8 cellular contexts compared by ENCODE assay signal in the genomic region with DNA sequence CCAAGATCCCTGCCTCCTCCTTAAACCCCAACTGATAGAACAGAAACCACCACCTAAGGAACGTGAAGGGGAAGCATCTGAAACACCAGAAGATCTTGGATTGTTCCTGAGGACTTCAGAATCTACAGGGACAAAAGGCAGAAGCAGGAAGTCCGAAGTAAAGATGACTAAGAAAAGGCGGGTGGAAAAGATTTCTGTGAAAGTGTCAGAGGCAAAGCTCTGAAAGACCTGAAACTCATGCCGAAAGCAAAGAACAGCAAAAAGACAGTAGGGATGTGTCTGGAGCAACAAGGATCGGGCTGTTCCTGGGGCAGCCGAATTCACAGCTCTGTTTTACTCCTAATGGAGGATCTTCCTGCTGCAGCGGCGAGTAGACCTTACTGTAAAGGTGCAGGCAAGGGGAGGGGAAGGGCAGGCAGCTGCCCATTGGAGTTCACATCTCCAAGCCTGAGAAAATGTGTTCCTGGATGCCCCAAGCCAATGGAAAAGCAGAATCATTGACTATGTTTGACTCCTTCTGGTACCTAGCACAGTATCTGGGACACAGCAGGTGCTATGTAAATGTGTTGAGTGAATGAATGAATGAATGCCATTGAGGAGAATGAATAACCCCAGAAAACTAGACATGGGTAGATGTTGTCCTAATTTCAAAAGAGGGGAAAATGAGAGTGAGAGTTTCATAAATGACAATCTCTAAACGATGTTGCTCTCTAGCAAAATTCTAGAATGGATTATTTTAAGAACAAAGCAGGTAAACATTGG. TPM values are rescaled to one million over a fixed set of nuclear protein-coding genes. Genes with fewer than 3 reads are reported as not detected.
A peak's percentile ranks its signal among the peaks of the same experiment; 100 is the strongest.
DNase-seq lines count a peak whose midpoint lies in the region; ATAC-seq and TF ChIP-seq lines count a peak whose summit lies in the region.

No MANE protein-coding gene starts in this region.

- H3K27me3 Mint-ChIP-seq in activated naive CD4-positive, alpha-beta T cell treated with anti-CD3 and anti-CD28 coated beads for 36 hours (ENCODE audit: low read depth), result peaks cover 7% of the 10 kb centered on the region
- H3K27me3 Mint-ChIP-seq in MCF 10A (ENCODE audit: insufficient read depth, unreplicated experiment), result no peaks in the 10 kb centered on the region

- ATAC-seq in left colon (peak; percentile 56), GM21515 (IDR thresholded peaks at IDR 0.05; ENCODE audit: unreplicated experiment) (no peak)

- H3K27ac Mint-ChIP-seq in activated naive CD4-positive, alpha-beta T cell treated with anti-CD3 and anti-CD28 coated beads for 36 hours, result peak overlapping the region; percentile 93
- H3K27ac Mint-ChIP-seq in MCF 10A (ENCODE audit: low read depth, unreplicated experiment), result peak overlapping the region; percentile 80

- H3K4me3 Mint-ChIP-seq in activated naive CD4-positive, alpha-beta T cell treated with anti-CD3 and anti-CD28 coated beads for 36 hours, result peak overlapping the region; percentile 98
- peak overlapping the region; percentile 92 for H3K4me3 Mint-ChIP-seq in MCF 10A (ENCODE audit: unreplicated experiment)

- TF ChIP-seq CTCF in MCF 10A (IDR thresholded peaks at IDR 0.05; ENCODE audit: unreplicated experiment), result no peak

- peaks cover 38% of the 10 kb centered on the region for H3K4me1 Mint-ChIP-seq in activated naive CD4-positive, alpha-beta T cell treated with anti-CD3 and anti-CD28 coated beads for 36 hours (ENCODE audit: low read depth)
- peaks cover 29% of the 10 kb centered on the region for H3K4me1 Mint-ChIP-seq in MCF 10A (ENCODE audit: insufficient read depth, unreplicated experiment)

- CTCF ChIA-PET in activated naive CD4-positive, alpha-beta T cell treated with anti-CD3 and anti-CD28 coated beads for 36 hours (lab: Charles Lee), result interaction anchor here (0.9 to 1.9 kb wide), 4 partner anchors 17 to 139 kb away, joined by 3 to 9 read pairs (median 4); no protein-coding TSS in a partner anchor
- CTCF ChIA-PET in MCF 10A (lab: Yijun Ruan, JAX), result interaction anchor here (0.6 to 1.2 kb wide), 9 partner anchors 14 to 692 kb away, joined by 3 to 5 read pairs (median 3); no protein-coding TSS in a partner anchor

- peak overlapping the region; percentile 81 for H3K27ac ChIP-seq in substantia nigra (ENCODE audit: low read depth, low read length, poor library complexity, severe bottlenecking)

- no TSS peak for BruUV-seq in MCF 10A (replicated peaks; lab: Mats Ljungman, UMichigan)

- POLR2A ChIA-PET in MCF 10A (lab: Yijun Ruan, JAX), result interaction anchor here (0.6 to 2.4 kb wide), 12 partner anchors 12 to 622 kb away, joined by 3 to 20 read pairs (median 4); a partner anchor contains a TSS

- intact Hi-C loops in activated naive CD4-positive, alpha-beta T cell treated with anti-CD3 and anti-CD28 coated beads for 36 hours (cut with micrococcal nuclease), result loop anchor here (1.0 to 10.0 kb wide), 14 partner anchors 25 to 617 kb away; a partner anchor contains a TSS
- intact Hi-C loops in MCF 10A (cut with micrococcal nuclease) (loop anchor here (2.0 to 5.0 kb wide), 3 partner anchors 47 to 104 kb away; a partner anchor contains a TSS), left colon (cut with DNase I, micrococcal nuclease) (no loop called here)

- peak; percentile 28 for DNase-seq in activated naive CD4-positive, alpha-beta T cell treated with anti-CD3 and anti-CD28 coated beads for 36 hours
- no peak for DNase-seq in activated naive CD4-positive, alpha-beta T cell (lab: John Stamatoyannopoulos, UW)
- DNase-seq in NCI-H1105 treated with DMSO at 0.1 percent for 48 hours (lab: John Stamatoyannopoulos, UW) (peak; percentile 44), MCF 10A (ENCODE audit: unreplicated experiment) (peak; percentile 21), left colon (peak in 1 of 2 donors; percentile 35), substantia nigra (lab: John Stamatoyannopoulos, UW) (peak in 3 of 49 donors; percentile 28 to 48 (median 41)), NCI-H128 (lab: John Stamatoyannopoulos, UW; ENCODE audit: unreplicated experiment) (no peak)

- H3K9me3 Mint-ChIP-seq in activated naive CD4-positive, alpha-beta T cell treated with anti-CD3 and anti-CD28 coated beads for 36 hours, result no peaks in the 10 kb centered on the region
- H3K9me3 Mint-ChIP-seq in MCF 10A (ENCODE audit: unreplicated experiment), result no peaks in the 10 kb centered on the region

- peaks cover 2% of the 10 kb centered on the region for H3K36me3 Mint-ChIP-seq in activated naive CD4-positive, alpha-beta T cell treated with anti-CD3 and anti-CD28 coated beads for 36 hours (ENCODE audit: low read depth)
- peaks cover 9% of the 10 kb centered on the region for H3K36me3 Mint-ChIP-seq in MCF 10A (ENCODE audit: insufficient read depth, unreplicated experiment)

RNA-seq across cellular contexts. Expression of a gene that starts 40.4 kb away (rescaled TPM):
- total RNA-seq in activated naive CD4-positive, alpha-beta T cell treated with anti-CD3 and anti-CD28 coated beads for 36 hours, result 10 to 100 TPM; 80.2 to 82.8 TPM
- 191 and 215 TPM in 2 replicates for total RNA-seq in MCF 10A (2022)
- total RNA-seq in left colon, result 100 to 1,000 TPM; 131 to 157 TPM

Comparison
In these comparisons a context has a peak if more than half of its experiments do, and no peak if none do; other contexts are left out.
1. DNase-seq: peak in activated naive CD4-positive, alpha-beta T cell treated with anti-CD3 and anti-CD28 coated beads for 36 hours (single experiment), NCI-H1105 treated with DMSO at 0.1 percent for 48 hours (single experiment) and MCF 10A (single experiment); none in activated naive CD4-positive, alpha-beta T cell (0 of 4) and NCI-H128 (single experiment).
2. intact Hi-C loops: an anchor here in activated naive CD4-positive, alpha-beta T cell treated with anti-CD3 and anti-CD28 coated beads for 36 hours (1.0 to 10.0 kb wide) and MCF 10A (2.0 to 5.0 kb wide); none called in left colon.